In genomic region chr2:31270871-31271270, GRCh38 we compare ENCODE assay signal across 1 cellular context.
TF ChIP-seq lines count a peak whose summit lies in the region.

No MANE protein-coding gene starts in this region.

TF ChIP-seq in IMR-90, 13 proteins besides CTCF, POLR2A, EP300 and RAD21:
- TF ChIP-seq CHD1 (IDR thresholded peaks at IDR 0.05; ENCODE audit: low read depth, low read length) (no peak), USF2 (IDR thresholded peaks at IDR 0.05; ENCODE audit: low read depth, low read length) (no peak), MXI1 (IDR thresholded peaks at IDR 0.05; ENCODE audit: borderline replicate concordance, low read depth, low read length) (no peak), BHLHE40 (IDR thresholded peaks at IDR 0.05; ENCODE audit: low read depth, low read length) (no peak), MAFK (IDR thresholded peaks at IDR 0.05; ENCODE audit: low read depth, low read length) (no peak)
